In genomic region chr3:119681279-119681678, GRCh38 we compare ENCODE assay signal across 8 cellular contexts. TPM values are rescaled to one million over a fixed set of nuclear protein-coding genes. Genes with fewer than 3 reads are reported as not detected.
DNase-seq lines count a peak whose midpoint lies in the region; ATAC-seq, FAIRE-seq and TF ChIP-seq lines count a peak whose summit lies in the region.

No MANE protein-coding gene starts in this region.

- H3K27ac ChIP-seq in lung (ENCODE audit: low read depth in 1 of 2, low read length in 1 of 2) (no peak overlapping the region), vagina (no peak overlapping the region)

- H3K27me3 ChIP-seq in lung (ENCODE audit: control insufficient read depth, insufficient read depth) (no peaks in the 10 kb centered on the region), vagina (no peaks in the 10 kb centered on the region)

- CTCF ChIA-PET in activated CD8-positive, alpha-beta T cell treated with anti-CD3 and anti-CD28 coated beads, Interleukin-2, amount 10 ng/mL, durations not matched to agents 7 days and 5 days (lab: Charles Lee), result interaction anchor here (0.7 to 4.2 kb wide), 34 partner anchors 9 to 798 kb away, joined by 3 to 41 read pairs (median 4); partner anchors contain the start of genes B4GALT4, TEX55, TIMMDC1 and TMEM39A

- H3K4me3 Mint-ChIP-seq in activated CD8-positive, alpha-beta T cell treated with anti-CD3 and anti-CD28 coated beads, Interleukin-2, amount 10 ng/mL, durations not matched to agents 7 days and 5 days, result no peak overlapping the region
- no peak overlapping the region for H3K4me3 Mint-ChIP-seq in stimulated activated memory B cell treated with anti-CD40 and anti-IgM and Interleukin-4, amounts not matched to agents 10 μg/mL and 1 μg/mL and 100 μg/mL, for 72 hours

- POLR2A ChIA-PET in activated CD8-positive, alpha-beta T cell treated with anti-CD3 and anti-CD28 coated beads, Interleukin-2, amount 10 ng/mL, durations not matched to agents 7 days and 5 days (lab: Charles Lee), result interaction anchor here (1.2 to 1.4 kb wide), 2 partner anchors 121 to 183 kb away, joined by 3 to 5 read pairs; partner anchors contain the start of gene TIMMDC1

- TF ChIP-seq CTCF in lung (IDR thresholded peaks at IDR 0.05; ENCODE audit: control extremely low read depth, extremely low read depth), result peak; percentile 6
- peak in 1 of 3 experiments; percentile 17 for TF ChIP-seq CTCF in vagina (IDR thresholded peaks at IDR 0.05)

- no peak overlapping the region for H3K27ac Mint-ChIP-seq in activated CD8-positive, alpha-beta T cell treated with anti-CD3 and anti-CD28 coated beads, Interleukin-2, amount 10 ng/mL, durations not matched to agents 7 days and 5 days
- H3K27ac Mint-ChIP-seq in stimulated activated memory B cell treated with anti-CD40 and anti-IgM and Interleukin-4, amounts not matched to agents 10 μg/mL and 1 μg/mL and 100 μg/mL, for 72 hours, result no peak overlapping the region

- H3K36me3 Mint-ChIP-seq in activated CD8-positive, alpha-beta T cell treated with anti-CD3 and anti-CD28 coated beads, Interleukin-2, amount 10 ng/mL, durations not matched to agents 7 days and 5 days (ENCODE audit: low read depth), result peaks cover 8% of the 10 kb centered on the region
- H3K36me3 Mint-ChIP-seq in stimulated activated memory B cell treated with anti-CD40 and anti-IgM and Interleukin-4, amounts not matched to agents 10 μg/mL and 1 μg/mL and 100 μg/mL, for 72 hours, result no peaks in the 10 kb centered on the region

- H3K9me3 Mint-ChIP-seq in activated CD8-positive, alpha-beta T cell treated with anti-CD3 and anti-CD28 coated beads, Interleukin-2, amount 10 ng/mL, durations not matched to agents 7 days and 5 days (ENCODE audit: insufficient read depth), result no peaks in the 10 kb centered on the region
- no peaks in the 10 kb centered on the region for H3K9me3 Mint-ChIP-seq in stimulated activated memory B cell treated with anti-CD40 and anti-IgM and Interleukin-4, amounts not matched to agents 10 μg/mL and 1 μg/mL and 100 μg/mL, for 72 hours

- FAIRE-seq in GM12891 (lab: Jason Lieb, UNC), result peak; percentile 89
- FAIRE-seq in HTR-8/SVneo (lab: Jason Lieb, UNC), result peak; percentile 16

- H3K4me3 ChIP-seq in lung (no peak overlapping the region), vagina (no peak overlapping the region)

- intact Hi-C loops in vagina (cut with DNase I), result no loop called here

- H3K27me3 Mint-ChIP-seq in activated CD8-positive, alpha-beta T cell treated with anti-CD3 and anti-CD28 coated beads, Interleukin-2, amount 10 ng/mL, durations not matched to agents 7 days and 5 days (ENCODE audit: low read depth), result no peaks in the 10 kb centered on the region
- no peaks in the 10 kb centered on the region for H3K27me3 Mint-ChIP-seq in stimulated activated memory B cell treated with anti-CD40 and anti-IgM and Interleukin-4, amounts not matched to agents 10 μg/mL and 1 μg/mL and 100 μg/mL, for 72 hours

- H3K9me3 ChIP-seq in lung (ENCODE audit: control insufficient read depth in 2 of 2, insufficient read depth in 1 of 2, low read length in 1 of 2) (no peaks in the 10 kb centered on the region), vagina (no peaks in the 10 kb centered on the region)

- 61 to 63% methylated on average over 1 of the region's 1 CpG for WGBS in lung, 2 donors

- ATAC-seq in activated CD8-positive, alpha-beta T cell treated with anti-CD3 and anti-CD28 coated beads, Interleukin-2, amount 10 ng/mL, durations not matched to agents 7 days and 5 days, result no peak
- no peak for ATAC-seq in lung (ENCODE audit: insufficient read depth, low FRiP score)
- ATAC-seq in stimulated activated memory B cell treated with anti-CD40 and anti-IgM and Interleukin-4, amounts not matched to agents 10 μg/mL and 1 μg/mL and 100 μg/mL, for 72 hours, result no peak

- H3K36me3 ChIP-seq in lung (ENCODE audit: control insufficient read depth in 2 of 2, insufficient read depth in 2 of 2, low read length in 2 of 2), result no peaks in the 10 kb centered on the region
- no peaks in the 10 kb centered on the region for H3K36me3 ChIP-seq in vagina

- H3K4me1 ChIP-seq in lung (ENCODE audit: control insufficient read depth in 2 of 2, insufficient read depth in 2 of 2, low read length in 2 of 2), result peaks cover 0 to 6% of the 10 kb centered on the region in 2 donors
- peaks cover 9% of the 10 kb centered on the region for H3K4me1 ChIP-seq in vagina

- DNase-seq in AG08396 (ENCODE audit: low spot score) (peak; percentile 48), GM12891 (ENCODE audit: insufficient read length, low spot score) (no peak), HTR-8/SVneo (ENCODE audit: insufficient read length, low spot score) (peak; percentile 36), lung (ENCODE audit: low spot score) (no peak), iPS-NIHi11 (ENCODE audit: low spot score) (no peak), vagina (ENCODE audit: extremely low spot score in 2 of 2) (no peak)
- DNase-seq in activated CD8-positive, alpha-beta T cell treated with anti-CD3 and anti-CD28 coated beads, Interleukin-2, amount 10 ng/mL, durations not matched to agents 7 days and 5 days, result peak; percentile 29

- peaks cover 12% of the 10 kb centered on the region for H3K4me1 Mint-ChIP-seq in activated CD8-positive, alpha-beta T cell treated with anti-CD3 and anti-CD28 coated beads, Interleukin-2, amount 10 ng/mL, durations not matched to agents 7 days and 5 days (ENCODE audit: low read depth)
- peaks cover 18% of the 10 kb centered on the region for H3K4me1 Mint-ChIP-seq in stimulated activated memory B cell treated with anti-CD40 and anti-IgM and Interleukin-4, amounts not matched to agents 10 μg/mL and 1 μg/mL and 100 μg/mL, for 72 hours

- TF ChIP-seq POLR2A in GM12891 (IDR thresholded peaks at IDR 0.05; ENCODE audit: low read depth, low read length), result no peak
- TF ChIP-seq POLR2A in vagina (IDR thresholded peaks at IDR 0.05), result no peak

TF ChIP-seq in GM12891, 5 proteins besides CTCF, POLR2A, EP300 and RAD21:
- TF ChIP-seq TAF1 (IDR thresholded peaks at IDR 0.05; ENCODE audit: low read depth, low read length), result no peak
- no peak for TF ChIP-seq PAX5 (IDR thresholded peaks at IDR 0.05; ENCODE audit: insufficient read depth, low read length, severe bottlenecking)
- no peak for TF ChIP-seq POLR2AphosphoS5 (IDR thresholded peaks at IDR 0.05; ENCODE audit: low read depth, low read length)
- no peak for TF ChIP-seq POU2F2 (IDR thresholded peaks at IDR 0.05; ENCODE audit: low read depth, low read length)
- TF ChIP-seq SPI1 (IDR thresholded peaks at IDR 0.05; ENCODE audit: low read depth, low read length), result no peak

RNA-seq across cellular contexts. Expression of gene COX17, which starts 4.1 kb away (rescaled TPM):
- 198 TPM for polyA plus RNA-seq in GM12891 (2012; ENCODE audit: low read depth, missing spikeins)
- total RNA-seq in activated CD8-positive, alpha-beta T cell treated with anti-CD3 and anti-CD28 coated beads, Interleukin-2, amount 10 ng/mL, durations not matched to agents 7 days and 5 days, result 10 to 100 TPM; 62.0 to 71.5 TPM
- total RNA-seq in lung (10 to 100 TPM; 43.8 to 57.6 TPM), vagina (27.3 TPM)
- polyA plus RNA-seq in lung, result 100 to 1,000 TPM in 1 of 2 donors, 10 to 100 TPM in 1; 99.1 to 261 TPM

RNA-seq across cellular contexts. Expression of gene POPDC2, which starts 20.9 kb away (rescaled TPM):
- polyA plus RNA-seq in GM12891 (2012; ENCODE audit: low read depth, missing spikeins), result 2.1 TPM
- 1 to 10 TPM; 3.3 to 4.8 TPM for total RNA-seq in activated CD8-positive, alpha-beta T cell treated with anti-CD3 and anti-CD28 coated beads, Interleukin-2, amount 10 ng/mL, durations not matched to agents 7 days and 5 days
- total RNA-seq in lung, result 1 to 10 TPM; 1.9 to 3.0 TPM
- polyA plus RNA-seq in lung, result 1 to 10 TPM; 1.6 to 2.1 TPM
- 3.4 TPM for total RNA-seq in vagina

RNA-seq across cellular contexts. Expression of gene CFAP91, which starts 21.5 kb away (rescaled TPM):
- 0.26 TPM for polyA plus RNA-seq in GM12891 (2012; ENCODE audit: low read depth, missing spikeins)
- total RNA-seq in activated CD8-positive, alpha-beta T cell treated with anti-CD3 and anti-CD28 coated beads, Interleukin-2, amount 10 ng/mL, durations not matched to agents 7 days and 5 days, result not detected
- total RNA-seq in lung (10 to 100 TPM; 18.7 to 19.0 TPM), vagina (4.2 TPM)
- polyA plus RNA-seq in lung, result 1 to 10 TPM; 3.4 to 3.6 TPM

Comparison
In these comparisons a context has a peak if more than half of its experiments do, and no peak if none do; other contexts are left out.
1. DNase-seq: peak in AG08396 (single experiment), HTR-8/SVneo (single experiment) and activated CD8-positive, alpha-beta T cell treated with anti-CD3 and anti-CD28 coated beads, Interleukin-2, amount 10 ng/mL, durations not matched to agents 7 days and 5 days (single experiment); none in GM12891 (single experiment), lung (single experiment), iPS-NIHi11 (single experiment) and vagina (0 of 2).